In the genomic region with DNA sequence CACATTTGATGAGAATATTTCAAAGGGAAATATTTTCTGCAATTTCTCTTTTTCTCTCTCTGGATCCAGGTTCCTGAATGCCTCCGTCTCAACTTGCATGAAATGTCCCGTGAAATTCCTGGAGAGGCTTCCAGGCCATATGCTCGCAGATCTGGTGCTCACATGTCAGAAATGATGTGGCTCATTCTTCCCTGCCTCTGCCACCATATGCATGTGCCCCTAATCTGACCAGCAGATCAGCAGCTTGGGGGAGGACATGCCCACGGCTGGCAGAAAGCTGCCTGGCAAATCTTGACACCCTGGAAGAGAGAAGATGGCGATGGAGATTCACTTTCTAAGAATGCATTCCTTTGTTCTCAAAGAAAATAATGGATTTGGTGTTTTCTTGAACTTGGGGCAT, we compare ENCODE assay signal across 20 cellular contexts.
DNase-seq lines count a peak whose midpoint lies in the region; ATAC-seq and TF ChIP-seq lines count a peak whose summit lies in the region.
"Had no signal": no experiment of that assay in that cellular context is flagged by ENCODE, and none has a peak within 500 bp of the region (broad histone marks: within the 10 kb centered on the region; RNA-seq: fewer than 3 reads in every experiment).

No MANE protein-coding gene starts in this region.

- H3K36me3 ChIP-seq in RWPE2 (ENCODE audit: low read depth) (no peaks in the 10 kb centered on the region), endodermal cell (ENCODE audit: control insufficient read depth, insufficient read depth, low read length) (no peaks in the 10 kb centered on the region), stomach (no peaks in the 10 kb centered on the region)
- H3K36me3 ChIP-seq: MG63, SJCRH30 had no signal

- no peak for TF ChIP-seq EP300 in stomach (IDR thresholded peaks at IDR 0.05)

- H3K4me3 ChIP-seq in RWPE2 (ENCODE audit: severe bottlenecking) (no peak overlapping the region), endodermal cell (ENCODE audit: low read length) (no peak overlapping the region), stomach (no peak overlapping the region)
- H3K4me3 ChIP-seq: GM12878, GM23248, MG63, PC-9, SJCRH30 had no signal

- DNase-seq in NCI-H524 (lab: John Stamatoyannopoulos, UW) (peak; percentile 38 to 66), NCI-H524 treated with DMSO at 0.1 percent for 48 hours (lab: John Stamatoyannopoulos, UW) (no peak), RWPE2 (ENCODE audit: low spot score) (peak; percentile 4), endodermal cell (peak; percentile 38), sciatic nerve (ENCODE audit: low spot score) (peak; percentile 8), stomach (no peak), pons (ENCODE audit: low spot score) (no peak)
- DNase-seq in stimulated activated CD4-positive, alpha-beta T cell treated with anti-CD3 and anti-CD28 coated beads, Interleukin-2, amount 100 ng/mL, for 24 hours, result no peak
- DNase-seq: Caco-2; CD4-positive, alpha-beta T cell; GM23248; Kasumi-1; MG63; NCI-H1048; NCI-H1436; PC-9 had no signal

- H3K9me3 Mint-ChIP-seq in endodermal cell, result no peaks in the 10 kb centered on the region
- H3K9me3 Mint-ChIP-seq: CD4-positive, alpha-beta T cell had no signal

- intact Hi-C loops in sciatic nerve (cut with DNase I), result no loop called here
- intact Hi-C loops in stomach (cut with DNase I; ENCODE audit: low total_unique reads), result no loop called here

- H3K4me1 ChIP-seq in RWPE2 (ENCODE audit: insufficient read depth, poor library complexity, severe bottlenecking) (no peaks in the 10 kb centered on the region), endodermal cell (ENCODE audit: control insufficient read depth, insufficient read depth, low read length) (no peaks in the 10 kb centered on the region), stomach (peaks cover 0 to 18% (median 4%) of the 10 kb centered on the region in 4 donors)
- H3K4me1 ChIP-seq: SJCRH30 had no signal

- H3K9ac ChIP-seq in endodermal cell (ENCODE audit: extremely low read depth, low read length, poor library complexity, severe bottlenecking), result no peak overlapping the region
- H3K9ac ChIP-seq: GM23248 had no signal

- no peaks in the 10 kb centered on the region for H3K9me3 ChIP-seq in RWPE2 (ENCODE audit: severe bottlenecking)
- peaks cover 7% of the 10 kb centered on the region for H3K9me3 ChIP-seq in endodermal cell (ENCODE audit: control insufficient read depth, low read length)
- H3K9me3 ChIP-seq in stomach, result no peaks in the 10 kb centered on the region
- H3K9me3 ChIP-seq: Caco-2, MG63, SJCRH30 had no signal

- no peak for TF ChIP-seq POLR2A in stomach (IDR thresholded peaks at IDR 0.05)

- no peak overlapping the region for H3K27ac Mint-ChIP-seq in endodermal cell
- H3K27ac Mint-ChIP-seq: CD4-positive, alpha-beta T cell had no signal

- H3K27ac ChIP-seq in RWPE2 (ENCODE audit: poor library complexity, severe bottlenecking) (no peak overlapping the region), endodermal cell (ENCODE audit: low read depth, low read length) (no peak overlapping the region), stomach (no peak overlapping the region)
- H3K27ac ChIP-seq: 22Rv1, GM23248, PC-9, SJCRH30 had no signal

- H3K27me3 ChIP-seq in RWPE2 (ENCODE audit: insufficient read depth, poor library complexity, severe bottlenecking) (no peaks in the 10 kb centered on the region), endodermal cell (ENCODE audit: control insufficient read depth, insufficient read depth, low read length, poor library complexity, severe bottlenecking) (no peaks in the 10 kb centered on the region), stomach (no peaks in the 10 kb centered on the region)
- H3K27me3 ChIP-seq: MG63, SJCRH30 had no signal

- no peak for TF ChIP-seq CTCF in RWPE2 (IDR thresholded peaks at IDR 0.05; ENCODE audit: poor library complexity, severe bottlenecking)
- TF ChIP-seq CTCF in endodermal cell (conservative IDR thresholded peaks at IDR 0.05), result no peak
- TF ChIP-seq CTCF in stomach (IDR thresholded peaks at IDR 0.05), result no peak

- no peak overlapping the region for H3K4me3 Mint-ChIP-seq in endodermal cell
- H3K4me3 Mint-ChIP-seq: CD4-positive, alpha-beta T cell had no signal

- WGBS in endodermal cell (ENCODE audit: insufficient coverage in 1 of 2, insufficient read length in 1 of 2), 2 experiments, result 95 to 98% methylated on average over 5 of the region's 5 CpGs
- WGBS in stomach, 5 donors, result 89 to 96% (median 90%) methylated on average over 5 of the region's 5 CpGs

- H3K4me1 Mint-ChIP-seq in endodermal cell, result peaks cover 4% of the 10 kb centered on the region

- ATAC-seq in RWPE2 (ENCODE audit: low read depth) (no peak), sciatic nerve (no peak)
- ATAC-seq: GM12878, HCT116 had no signal

- no peaks in the 10 kb centered on the region for H3K36me3 Mint-ChIP-seq in endodermal cell (ENCODE audit: low read depth)

- no peaks in the 10 kb centered on the region for H3K27me3 Mint-ChIP-seq in endodermal cell (ENCODE audit: insufficient read depth)
- H3K27me3 Mint-ChIP-seq: CD4-positive, alpha-beta T cell had no signal

Comparison
In these comparisons a context has a peak if more than half of its experiments do, and no peak if none do; other contexts are left out.
1. DNase-seq: peak in NCI-H524 (2 of 2), RWPE2 (single experiment), endodermal cell (single experiment) and sciatic nerve (single experiment); none in NCI-H524 treated with DMSO at 0.1 percent for 48 hours (single experiment), stimulated activated CD4-positive, alpha-beta T cell treated with anti-CD3 and anti-CD28 coated beads, Interleukin-2, amount 100 ng/mL, for 24 hours (0 of 2), stomach (single experiment) and pons (single experiment).